Comparison of ENCODE assay signal across 13 cellular contexts in genomic region chr11:32434116-32434386, GRCh38. TPM values are rescaled to one million over a fixed set of nuclear protein-coding genes. Genes with fewer than 3 reads are reported as not detected.
DNase-seq lines count a peak whose midpoint lies in the region; ATAC-seq and TF ChIP-seq lines count a peak whose summit lies in the region.
"Had no signal": no experiment of that assay in that cellular context is flagged by ENCODE, and none has a peak within 500 bp of the region (broad histone marks: within the 10 kb centered on the region; RNA-seq: fewer than 3 reads in every experiment).

No MANE protein-coding gene starts in this region.

- H3K4me1 ChIP-seq in HEK293 (ENCODE audit: control insufficient read depth, insufficient read depth, low read length) (no peaks in the 10 kb centered on the region), endodermal cell (ENCODE audit: control insufficient read depth, insufficient read depth, low read length) (peaks cover 6% of the 10 kb centered on the region), neuronal stem cell (ENCODE audit: control insufficient read depth in 2 of 2, insufficient read depth in 1 of 2, low read depth in 1 of 2, low read length in 2 of 2) (peaks cover 0 to 8% of the 10 kb centered on the region in 2 donors), mucosa of descending colon (ENCODE audit: low read depth) (peaks cover 12% of the 10 kb centered on the region)

- intact Hi-C loops in mucosa of descending colon (cut with DNase I, micrococcal nuclease) = no loop called here

- CTCF ChIA-PET in HEK293 (lab: Yijun Ruan, JAX) = interaction anchor here (0.6 to 1.1 kb wide), 2 partner anchors 14 to 16 kb away, joined by 3 read pairs; no protein-coding TSS in a partner anchor

- H3K79me1 ChIP-seq in neuronal stem cell (ENCODE audit: low read depth, low read length) = no peaks in the 10 kb centered on the region

- peak overlapping the region; percentile 64 for H3K4me3 ChIP-seq in HEK293 (ENCODE audit: low read depth, low read length)
- H3K4me3 ChIP-seq in endodermal cell (ENCODE audit: low read length) = no peak overlapping the region
- H3K4me3 ChIP-seq in neuronal stem cell (ENCODE audit: low read length in 2 of 2) = no peak overlapping the region
- no peak overlapping the region for H3K4me3 ChIP-seq in mucosa of descending colon

- H3K27me3 ChIP-seq in endodermal cell (ENCODE audit: control insufficient read depth, insufficient read depth, low read length, poor library complexity, severe bottlenecking) (peaks cover 98% of the 10 kb centered on the region), neuronal stem cell (ENCODE audit: control insufficient read depth in 3 of 3, insufficient read depth in 3 of 3, low read depth in 1 of 3, low read length in 3 of 3) (peaks cover 84 to 99% (median 99%) of the 10 kb centered on the region in 3 experiments)

- peak overlapping the region; percentile 49 for H2AK5ac ChIP-seq in neuronal stem cell (ENCODE audit: low read depth, low read length)

- peak overlapping the region; percentile 65 for H2BK120ac ChIP-seq in neuronal stem cell (ENCODE audit: low read depth, low read length)

- H3K36me3 Mint-ChIP-seq in endodermal cell (ENCODE audit: low read depth) = no peaks in the 10 kb centered on the region

- H2AFZ ChIP-seq in neuronal stem cell (ENCODE audit: low read length) = peak overlapping the region; percentile 35

- no peak overlapping the region for H3K18ac ChIP-seq in neuronal stem cell (ENCODE audit: low read length)

- H3K23ac ChIP-seq in neuronal stem cell (ENCODE audit: low read depth, low read length, poor library complexity) = peak overlapping the region; percentile 86

- 8 to 28% methylated on average over 2 to 14 of the region's 14 CpGs for WGBS in endodermal cell (ENCODE audit: insufficient coverage in 1 of 2, insufficient read length in 1 of 2), 2 experiments
- WGBS in neuronal stem cell (ENCODE audit: extremely low coverage in 2 of 2, insufficient read length in 2 of 2, insufficient replicate concordance in 1 of 2), 2 donors = no CpG with 5 or more reads among the region's 14 CpGs

- no peaks in the 10 kb centered on the region for H3K9me3 Mint-ChIP-seq in endodermal cell
- H3K9me3 Mint-ChIP-seq: neural crest cell; stimulated activated naive CD8-positive, alpha-beta T cell treated with anti-CD3 and anti-CD28 coated beads, Interleukin-15, amount 100 ng/mL, for 72 hours had no signal

- no peak overlapping the region for H3K4ac ChIP-seq in neuronal stem cell (ENCODE audit: low read length)

- H3K36me3 ChIP-seq in HEK293 (ENCODE audit: control insufficient read depth in 2 of 2, insufficient read depth in 1 of 2, low read length in 2 of 2) (no peaks in the 10 kb centered on the region), endodermal cell (ENCODE audit: control insufficient read depth, insufficient read depth, low read length) (no peaks in the 10 kb centered on the region), neuronal stem cell (replicated peaks in 1 of 2; ENCODE audit: control insufficient read depth in 2 of 2, insufficient read depth in 2 of 2, low read length in 2 of 2) (no peaks in the 10 kb centered on the region), mucosa of descending colon (ENCODE audit: low read depth) (no peaks in the 10 kb centered on the region)
- H3K36me3 ChIP-seq: gastrocnemius medialis had no signal

- H3K4me1 Mint-ChIP-seq in endodermal cell = peaks cover 29% of the 10 kb centered on the region

- POLR2A ChIA-PET in HEK293 (lab: Yijun Ruan, JAX) = no interaction called here

- no peak overlapping the region for H3K14ac ChIP-seq in neuronal stem cell (ENCODE audit: low read length)

- TF ChIP-seq CTCF in C4-2B (conservative IDR thresholded peaks at IDR 0.05) (no peak), HEK293 (tag by site-specific recombination; IDR thresholded peaks at IDR 0.05) (no peak), endodermal cell (conservative IDR thresholded peaks at IDR 0.05) (no peak), mucosa of descending colon (IDR thresholded peaks at IDR 0.05) (no peak)

- H2BK15ac ChIP-seq in neuronal stem cell (ENCODE audit: low read length) = no peak overlapping the region

- H3K4me2 ChIP-seq in neuronal stem cell (ENCODE audit: insufficient read depth, low read length, poor library complexity, severe bottlenecking) = no peak overlapping the region

- DNase-seq in endodermal cell (no peak), neuronal stem cell (ENCODE audit: low spot score) (no peak), mucosa of descending colon (no peak), DMS 273 treated with DMSO at 0.1 percent for 48 hours (lab: John Stamatoyannopoulos, UW) (no peak), NCI-H510A treated with DMSO at 0.1 percent for 48 hours (lab: John Stamatoyannopoulos, UW) (no peak), cerebellum (ENCODE audit: low spot score) (no peak)
- DNase-seq: COR-L47; effector CD8-positive, alpha-beta T cell; gastrocnemius medialis; stimulated activated naive CD8-positive, alpha-beta T cell treated with anti-CD3 and anti-CD28 coated beads, Interleukin-15, amount 100 ng/mL, for 72 hours had no signal

- no peaks in the 10 kb centered on the region for H3K9me3 ChIP-seq in HEK293 (ENCODE audit: control insufficient read depth, insufficient read depth, low read depth, low read length)
- peaks cover 7% of the 10 kb centered on the region for H3K9me3 ChIP-seq in endodermal cell (ENCODE audit: control insufficient read depth, low read length)
- peaks cover 2 to 8% of the 10 kb centered on the region in 2 donors for H3K9me3 ChIP-seq in neuronal stem cell (replicated peaks in 1 of 2; ENCODE audit: control insufficient read depth in 2 of 2, insufficient read depth in 1 of 2, low read depth in 1 of 2, low read length in 2 of 2)
- no peaks in the 10 kb centered on the region for H3K9me3 ChIP-seq in mucosa of descending colon
- H3K9me3 ChIP-seq: gastrocnemius medialis had no signal

- peak overlapping the region; percentile 38 for H3K4me3 Mint-ChIP-seq in endodermal cell

- no peak overlapping the region for H2BK12ac ChIP-seq in neuronal stem cell (ENCODE audit: low read length)

- H3K27me3 Mint-ChIP-seq in endodermal cell (ENCODE audit: insufficient read depth) = peaks cover 98% of the 10 kb centered on the region

- H3K27ac Mint-ChIP-seq in endodermal cell = no peak overlapping the region
- H3K27ac Mint-ChIP-seq: stimulated activated naive CD8-positive, alpha-beta T cell treated with anti-CD3 and anti-CD28 coated beads, Interleukin-15, amount 100 ng/mL, for 72 hours had no signal

- no peak overlapping the region for H4K8ac ChIP-seq in neuronal stem cell (ENCODE audit: low read depth, low read length)

- ATAC-seq in mucosa of descending colon = no peak
- ATAC-seq: gastrocnemius medialis; stimulated activated naive CD8-positive, alpha-beta T cell treated with anti-CD3 and anti-CD28 coated beads, Interleukin-15, amount 100 ng/mL, for 72 hours had no signal

- H4K91ac ChIP-seq in neuronal stem cell (ENCODE audit: low read depth, low read length, poor library complexity) = no peak overlapping the region

- H3K9ac ChIP-seq in endodermal cell (ENCODE audit: extremely low read depth, low read length, poor library complexity, severe bottlenecking) (no peak overlapping the region), neuronal stem cell (ENCODE audit: low read depth, low read length, poor library complexity) (no peak overlapping the region)

- peak overlapping the region; percentile 77; the same call in 1 of the 2 replicates for H3K27ac ChIP-seq in C4-2B
- no peak overlapping the region for H3K27ac ChIP-seq in HEK293 (ENCODE audit: extremely low read depth, low read depth, low read length)
- H3K27ac ChIP-seq in endodermal cell (ENCODE audit: low read depth, low read length) = no peak overlapping the region
- H3K27ac ChIP-seq in neuronal stem cell (replicated peaks; ENCODE audit: low read length) = no peak overlapping the region
- H3K27ac ChIP-seq: gastrocnemius medialis had no signal

- no peak overlapping the region for H2BK5ac ChIP-seq in neuronal stem cell (ENCODE audit: low read length)

TF ChIP-seq in HEK293, 187 proteins besides CTCF, POLR2A, EP300 and RAD21:
- TF ChIP-seq ZNF350 (tag by site-specific recombination; IDR thresholded peaks at IDR 0.05) (no peak), ZNF239 (tag by site-specific recombination; IDR thresholded peaks at IDR 0.05) (no peak)

RNA-seq across cellular contexts. Expression of gene WT1, which starts 1.3 kb away (rescaled TPM):
- total RNA-seq in endodermal cell = under 1 TPM in 1 of 2 donors, not detected in 1; 0.51 TPM
- 0.11 TPM for polyA plus RNA-seq in endodermal cell (2013, experiment 1 of 2)
- polyA plus RNA-seq in endodermal cell (2013, experiment 2 of 2) = not detected
- not detected for polyA plus RNA-seq in neuronal stem cell (2013, experiment 1 of 2)
- not detected for polyA plus RNA-seq in neuronal stem cell (2013, experiment 2 of 2)
- total RNA-seq in mucosa of descending colon = under 1 TPM in 2 of 3 donors, not detected in 1; 0.09 to 0.57 TPM
- total RNA-seq in cerebellum = not detected
- total RNA-seq: gastrocnemius medialis, neural crest cell had no signal
